8 cellular contexts compared by ENCODE assay signal in the genomic region with DNA sequence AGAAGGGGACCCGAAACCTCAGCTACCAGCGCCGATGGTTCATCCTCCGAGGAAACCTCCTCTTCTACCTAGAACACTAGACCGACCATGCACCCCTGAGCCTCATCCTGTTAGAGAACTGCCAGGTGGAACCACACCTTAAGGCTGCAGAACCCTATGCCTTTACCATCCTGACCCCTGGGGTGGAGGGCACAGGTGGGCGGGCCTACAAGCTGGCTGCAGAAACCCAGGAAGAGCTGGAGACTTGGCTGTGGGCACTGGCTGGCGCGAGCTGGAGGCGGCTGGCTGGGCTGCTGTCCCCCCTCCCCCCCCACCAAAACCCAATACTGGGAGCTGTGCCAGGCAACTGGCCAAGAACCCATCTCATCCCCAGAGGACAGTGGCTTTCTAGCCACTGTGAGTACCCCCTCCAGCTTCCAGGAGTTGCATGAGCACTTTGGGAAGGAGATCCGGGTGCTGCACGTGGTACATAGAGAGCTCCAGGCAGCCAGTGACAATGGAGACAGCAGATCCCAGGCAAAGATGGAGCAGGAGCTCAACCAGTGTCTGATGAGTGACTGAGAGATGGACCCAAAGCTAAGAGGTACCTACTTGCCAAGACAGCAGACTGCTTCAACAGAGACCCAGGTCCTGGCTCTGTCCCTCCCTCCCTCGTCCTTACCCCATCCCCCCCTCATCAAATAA. TPM values are rescaled to one million over a fixed set of nuclear protein-coding genes. Genes with fewer than 3 reads are reported as not detected.
DNase-seq lines count a peak whose midpoint lies in the region; ATAC-seq and TF ChIP-seq lines count a peak whose summit lies in the region.

No MANE protein-coding gene starts in this region.

- peak overlapping the region; percentile 88 to 95 for H3K27ac ChIP-seq in thoracic aorta

- no peaks in the 10 kb centered on the region for H3K27me3 Mint-ChIP-seq in activated T-helper 2 cell treated with anti-CD3 and anti-CD28 coated beads, Interferon-gamma antibody, Interleukin-2, Interleukin-4, amounts not matched to agents 10 μg/mL and 5 μg/mL and 100 μg/mL, durations not matched to agents 14 hours and 24 hours and 36 hours (ENCODE audit: low read depth)

- DNase-seq in activated CD4-positive, alpha-beta T cell treated with anti-CD3 and anti-CD28 coated beads, Interleukin-2, amount 50 U/mL, for 48 hours = peak; percentile 21
- DNase-seq in activated CD4-positive, alpha-beta T cell treated with anti-CD3 and anti-CD28 coated beads for 4 hours = no peak
- no peak for DNase-seq in activated T-helper 2 cell treated with anti-CD3 and anti-CD28 coated beads, Interferon-gamma antibody, Interleukin-2, Interleukin-4, amounts not matched to agents 10 μg/mL and 5 μg/mL and 100 μg/mL, durations not matched to agents 14 hours and 24 hours and 36 hours (ENCODE audit: low spot score)
- DNase-seq in kidney tubule cell (ENCODE audit: low spot score) (peak; percentile 13), thoracic aorta (ENCODE audit: low spot score) (no peak), H7 (no peak)

- peak overlapping the region; percentile 93 for H3K4me3 Mint-ChIP-seq in activated T-helper 2 cell treated with anti-CD3 and anti-CD28 coated beads, Interferon-gamma antibody, Interleukin-2, Interleukin-4, amounts not matched to agents 10 μg/mL and 5 μg/mL and 100 μg/mL, durations not matched to agents 14 hours and 24 hours and 36 hours (ENCODE audit: low read depth)

- H3K9me3 Mint-ChIP-seq in activated T-helper 2 cell treated with anti-CD3 and anti-CD28 coated beads, Interferon-gamma antibody, Interleukin-2, Interleukin-4, amounts not matched to agents 10 μg/mL and 5 μg/mL and 100 μg/mL, durations not matched to agents 14 hours and 24 hours and 36 hours = no peaks in the 10 kb centered on the region

- H3K4me3 ChIP-seq in thoracic aorta = peak overlapping the region; percentile 98
- no peak overlapping the region for H3K4me3 ChIP-seq in H7 (ENCODE audit: insufficient read depth, low read depth, low read length)

- H3K4me1 ChIP-seq in thoracic aorta (ENCODE audit: control insufficient read depth in 1 of 2, low read depth in 2 of 2) = peaks cover 28 to 45% of the 10 kb centered on the region in 2 donors

- H3K36me3 ChIP-seq in thoracic aorta = peaks cover 39% of the 10 kb centered on the region
- peaks cover 21% of the 10 kb centered on the region for H3K36me3 ChIP-seq in H7 (replicated peaks; ENCODE audit: control insufficient read depth, insufficient read depth, low read length)

- TF ChIP-seq CTCF in thoracic aorta (IDR thresholded peaks at IDR 0.05) = no peak

- no peaks in the 10 kb centered on the region for H3K27me3 ChIP-seq in thoracic aorta (replicated peaks; ENCODE audit: insufficient read depth)
- no peaks in the 10 kb centered on the region for H3K27me3 ChIP-seq in H7 (ENCODE audit: control insufficient read depth, insufficient read depth, low read length)

- H3K4me1 Mint-ChIP-seq in activated T-helper 2 cell treated with anti-CD3 and anti-CD28 coated beads, Interferon-gamma antibody, Interleukin-2, Interleukin-4, amounts not matched to agents 10 μg/mL and 5 μg/mL and 100 μg/mL, durations not matched to agents 14 hours and 24 hours and 36 hours (ENCODE audit: low read depth) = peaks cover 30% of the 10 kb centered on the region

- H3K27ac Mint-ChIP-seq in activated T-helper 2 cell treated with anti-CD3 and anti-CD28 coated beads, Interferon-gamma antibody, Interleukin-2, Interleukin-4, amounts not matched to agents 10 μg/mL and 5 μg/mL and 100 μg/mL, durations not matched to agents 14 hours and 24 hours and 36 hours = peak overlapping the region; percentile 89

- H3K36me3 Mint-ChIP-seq in activated T-helper 2 cell treated with anti-CD3 and anti-CD28 coated beads, Interferon-gamma antibody, Interleukin-2, Interleukin-4, amounts not matched to agents 10 μg/mL and 5 μg/mL and 100 μg/mL, durations not matched to agents 14 hours and 24 hours and 36 hours (ENCODE audit: low read depth) = peaks cover 70% of the 10 kb centered on the region

- no peaks in the 10 kb centered on the region for H3K9me3 ChIP-seq in thoracic aorta

- ATAC-seq in thoracic aorta (ENCODE audit: insufficient number of reproducible peaks, low FRiP score, low read depth) = no peak
- no peak for ATAC-seq in activated CD4-positive, CD25-positive, alpha-beta regulatory T cell treated with anti-CD3 and anti-CD28 coated beads, Interleukin-2, amount 50 U/mL, for 24 hours
- no peak for ATAC-seq in GM21381 (IDR thresholded peaks at IDR 0.05; ENCODE audit: unreplicated experiment)

- intact Hi-C loops in activated T-helper 2 cell treated with anti-CD3 and anti-CD28 coated beads, Interferon-gamma antibody, Interleukin-2, Interleukin-4, amounts not matched to agents 10 μg/mL and 5 μg/mL and 100 μg/mL, durations not matched to agents 14 hours and 24 hours and 36 hours (cut with micrococcal nuclease) = loop anchor here (10.0 kb wide), 2 partner anchors 48 to 292 kb away; partner anchors contain the start of genes ALDOA and ZNF771

RNA-seq across cellular contexts. Expression of gene CD2BP2, which starts 1.4 kb away (rescaled TPM):
- 80.1 and 84.5 TPM in 2 replicates for total RNA-seq in activated T-helper 2 cell treated with anti-CD3 and anti-CD28 coated beads, Interferon-gamma antibody, Interleukin-2, Interleukin-4, amounts not matched to agents 10 μg/mL and 5 μg/mL and 100 μg/mL, durations not matched to agents 14 hours and 24 hours and 36 hours
- total RNA-seq in thoracic aorta = 10 to 100 TPM; 31.4 to 52.0 TPM
- 44.2 and 45.2 TPM in 2 replicates for total RNA-seq in H7 (2014; rRNA removed; shearing (Covaris generic))

RNA-seq across cellular contexts. Expression of gene TBC1D10B, which starts 13.8 kb away (rescaled TPM):
- total RNA-seq in activated T-helper 2 cell treated with anti-CD3 and anti-CD28 coated beads, Interferon-gamma antibody, Interleukin-2, Interleukin-4, amounts not matched to agents 10 μg/mL and 5 μg/mL and 100 μg/mL, durations not matched to agents 14 hours and 24 hours and 36 hours = 63.4 and 64.4 TPM in 2 replicates
- 10 to 100 TPM; 34.5 TPM for total RNA-seq in thoracic aorta
- 35.8 and 38.4 TPM in 2 replicates for total RNA-seq in H7 (2014; rRNA removed; shearing (Covaris generic))

RNA-seq across cellular contexts. Expression of gene MYL11, which starts 18.1 kb away (rescaled TPM):
- total RNA-seq in activated T-helper 2 cell treated with anti-CD3 and anti-CD28 coated beads, Interferon-gamma antibody, Interleukin-2, Interleukin-4, amounts not matched to agents 10 μg/mL and 5 μg/mL and 100 μg/mL, durations not matched to agents 14 hours and 24 hours and 36 hours = 3.4 and 4.3 TPM in 2 replicates
- under 1 TPM in 1 of 2 donors, not detected in 1; 0.81 TPM for total RNA-seq in thoracic aorta
- 3.4 TPM in 1 of 2 replicates, not detected in the other for total RNA-seq in H7 (2014; rRNA removed; shearing (Covaris generic))

RNA-seq across cellular contexts. Expression of gene SEPTIN1, which starts 25.8 kb away (rescaled TPM):
- total RNA-seq in activated T-helper 2 cell treated with anti-CD3 and anti-CD28 coated beads, Interferon-gamma antibody, Interleukin-2, Interleukin-4, amounts not matched to agents 10 μg/mL and 5 μg/mL and 100 μg/mL, durations not matched to agents 14 hours and 24 hours and 36 hours = 169 and 173 TPM in 2 replicates
- total RNA-seq in thoracic aorta = 1 to 10 TPM; 3.0 to 4.2 TPM
- 0.18 and 0.80 TPM in 2 replicates for total RNA-seq in H7 (2014; rRNA removed; shearing (Covaris generic))

RNA-seq across cellular contexts. Expression of gene ZNF48, which starts 38.7 kb away (rescaled TPM):
- total RNA-seq in activated T-helper 2 cell treated with anti-CD3 and anti-CD28 coated beads, Interferon-gamma antibody, Interleukin-2, Interleukin-4, amounts not matched to agents 10 μg/mL and 5 μg/mL and 100 μg/mL, durations not matched to agents 14 hours and 24 hours and 36 hours = 13.4 TPM in 2 replicates
- 10 to 100 TPM; 10.9 to 11.1 TPM for total RNA-seq in thoracic aorta
- 38.8 and 46.3 TPM in 2 replicates for total RNA-seq in H7 (2014; rRNA removed; shearing (Covaris generic))

Comparison
In these comparisons a context has a peak if more than half of its experiments do, and no peak if none do; other contexts are left out.
1. DNase-seq: peak in activated CD4-positive, alpha-beta T cell treated with anti-CD3 and anti-CD28 coated beads, Interleukin-2, amount 50 U/mL, for 48 hours (2 of 2) and kidney tubule cell (single experiment); none in activated CD4-positive, alpha-beta T cell treated with anti-CD3 and anti-CD28 coated beads for 4 hours (0 of 2), activated T-helper 2 cell treated with anti-CD3 and anti-CD28 coated beads, Interferon-gamma antibody, Interleukin-2, Interleukin-4, amounts not matched to agents 10 μg/mL and 5 μg/mL and 100 μg/mL, durations not matched to agents 14 hours and 24 hours and 36 hours (single experiment), thoracic aorta (single experiment) and H7 (single experiment).